Comparison of ENCODE assay signal across 23 cellular contexts in the genomic region with DNA sequence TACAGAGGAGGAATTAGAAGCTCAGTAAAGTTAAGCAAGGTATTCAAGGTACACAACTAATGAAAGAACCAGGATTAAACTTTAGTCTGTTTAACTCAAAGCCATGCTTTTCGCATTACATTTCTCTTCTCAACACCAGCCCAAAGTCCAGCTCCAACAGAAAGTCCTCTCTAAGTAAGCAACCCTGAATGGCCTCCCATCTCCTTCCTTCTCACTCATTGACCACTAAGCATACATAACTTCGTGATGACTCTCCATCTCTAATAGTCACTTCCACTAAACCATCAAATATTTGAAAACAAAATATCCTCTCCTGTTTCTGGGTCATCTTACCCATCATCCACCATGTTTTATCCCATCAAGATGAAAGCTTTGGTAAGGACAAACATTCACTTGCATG.
"Had no signal": no experiment of that assay in that cellular context is flagged by ENCODE, and none has a peak within 500 bp of the region (broad histone marks: within the 10 kb centered on the region; RNA-seq: fewer than 3 reads in every experiment).

No MANE protein-coding gene starts in this region.

- H3K27ac Mint-ChIP-seq: endodermal cell; immature natural killer cell; naive B cell; nephron; progenitor cell of endocrine pancreas; stimulated activated memory B cell treated with anti-CD40 and anti-IgM and Interleukin-4, amounts not matched to agents 10 μg/mL and 1 μg/mL and 100 μg/mL, for 72 hours; stimulated activated naive CD8-positive, alpha-beta T cell treated with anti-CD3 and anti-CD28 coated beads, Interleukin-15, amount 100 ng/mL, for 72 hours had no signal

- ATAC-seq: heart right ventricle; left colon; left ventricle myocardium superior; pancreas; right cardiac atrium; stimulated activated memory B cell treated with anti-CD40 and anti-IgM and Interleukin-4, amounts not matched to agents 10 μg/mL and 1 μg/mL and 100 μg/mL, for 72 hours; stimulated activated naive CD8-positive, alpha-beta T cell treated with anti-CD3 and anti-CD28 coated beads, Interleukin-15, amount 100 ng/mL, for 72 hours had no signal

- H3K4me1 ChIP-seq: heart right ventricle, pancreas, transverse colon had no signal

- H3K36me3 Mint-ChIP-seq: stimulated activated memory B cell treated with anti-CD40 and anti-IgM and Interleukin-4, amounts not matched to agents 10 μg/mL and 1 μg/mL and 100 μg/mL, for 72 hours had no signal

- FAIRE-seq: endothelial cell of umbilical vein, frontal cortex, pancreas had no signal

- H3K4me1 Mint-ChIP-seq: endodermal cell; immature natural killer cell; naive B cell; nephron; stimulated activated memory B cell treated with anti-CD40 and anti-IgM and Interleukin-4, amounts not matched to agents 10 μg/mL and 1 μg/mL and 100 μg/mL, for 72 hours; stimulated activated naive CD8-positive, alpha-beta T cell treated with anti-CD3 and anti-CD28 coated beads, Interleukin-15, amount 100 ng/mL, for 72 hours had no signal

- H3K4me3 Mint-ChIP-seq: endodermal cell; immature natural killer cell; nephron; stimulated activated memory B cell treated with anti-CD40 and anti-IgM and Interleukin-4, amounts not matched to agents 10 μg/mL and 1 μg/mL and 100 μg/mL, for 72 hours; stimulated activated naive CD8-positive, alpha-beta T cell treated with anti-CD3 and anti-CD28 coated beads, Interleukin-15, amount 100 ng/mL, for 72 hours had no signal

- H3K36me3 ChIP-seq: heart right ventricle, pancreas, thoracic aorta, transverse colon had no signal

- H3K9me3 Mint-ChIP-seq: endodermal cell; nephron; stimulated activated memory B cell treated with anti-CD40 and anti-IgM and Interleukin-4, amounts not matched to agents 10 μg/mL and 1 μg/mL and 100 μg/mL, for 72 hours had no signal

- DNase-seq: effector CD4-positive, alpha-beta T cell; endodermal cell; heart right ventricle; immature natural killer cell; left colon; left ventricle myocardium superior; mesendoderm; naive B cell; occipital lobe; pancreas; right cardiac atrium; stimulated activated CD4-positive, alpha-beta T cell treated with anti-CD3 and anti-CD28 coated beads, Interleukin-4, amount 100 ng/mL, for 24 hours; stimulated activated naive CD8-positive, alpha-beta T cell treated with anti-CD3 and anti-CD28 coated beads, Interleukin-15, amount 100 ng/mL, for 72 hours; substantia nigra; transverse colon had no signal

- H3K4me3 ChIP-seq: coronary artery, heart right ventricle, lung, pancreas, thoracic aorta, transverse colon had no signal

- H3K27ac ChIP-seq: coronary artery, heart right ventricle, pancreas, thoracic aorta, transverse colon had no signal

- H3K9me3 ChIP-seq: heart right ventricle, pancreas, thoracic aorta, transverse colon had no signal

- H3K27me3 Mint-ChIP-seq: stimulated activated memory B cell treated with anti-CD40 and anti-IgM and Interleukin-4, amounts not matched to agents 10 μg/mL and 1 μg/mL and 100 μg/mL, for 72 hours; stimulated activated naive CD8-positive, alpha-beta T cell treated with anti-CD3 and anti-CD28 coated beads, Interleukin-15, amount 100 ng/mL, for 72 hours had no signal

- H3K27me3 ChIP-seq: heart right ventricle, pancreas, transverse colon had no signal
